13 cellular contexts compared by ENCODE assay signal in genomic region chr11:102438311-102439062, GRCh38. TPM values are rescaled to one million over a fixed set of nuclear protein-coding genes. Genes with fewer than 3 reads are reported as not detected.
DNase-seq lines count a peak whose midpoint lies in the region; ATAC-seq and TF ChIP-seq lines count a peak whose summit lies in the region.
"Had no signal": no experiment of that assay in that cellular context is flagged by ENCODE, and none has a peak within 500 bp of the region (broad histone marks: within the 10 kb centered on the region; RNA-seq: fewer than 3 reads in every experiment).

No MANE protein-coding gene starts in this region.

- H3K4me3 ChIP-seq in naive thymus-derived CD4-positive, alpha-beta T cell (ENCODE audit: low read length): no peak overlapping the region
- H3K4me3 ChIP-seq in right atrium auricular region: no peak overlapping the region
- H3K4me3 ChIP-seq: colonic mucosa, esophagus squamous epithelium, SJCRH30, skin epidermis had no signal

- H3K4me1 ChIP-seq in naive thymus-derived CD4-positive, alpha-beta T cell (ENCODE audit: control insufficient read depth in 2 of 2, insufficient read depth in 2 of 2, low read length in 2 of 2): peaks cover 0 to 26% of the 10 kb centered on the region in 2 donors
- H3K4me1 ChIP-seq in right atrium auricular region: no peaks in the 10 kb centered on the region
- H3K4me1 ChIP-seq: SJCRH30 had no signal

- H3K36me3 Mint-ChIP-seq in activated naive CD4-positive, alpha-beta T cell treated with anti-CD3 and anti-CD28 coated beads, Interleukin-2, amount 10 ng/mL, durations not matched to agents 7 days and 5 days: peaks cover 89% of the 10 kb centered on the region
- H3K36me3 Mint-ChIP-seq in naive thymus-derived CD4-positive, alpha-beta T cell: peaks cover 4 to 78% (median 53%) of the 10 kb centered on the region in 5 donors
- peaks cover 42% of the 10 kb centered on the region for H3K36me3 Mint-ChIP-seq in HFFc6 (ENCODE audit: low read depth)

- peaks cover 14% of the 10 kb centered on the region for H3K9me3 Mint-ChIP-seq in activated naive CD4-positive, alpha-beta T cell treated with anti-CD3 and anti-CD28 coated beads, Interleukin-2, amount 10 ng/mL, durations not matched to agents 7 days and 5 days
- peaks cover 0 to 11% (median under 1%) of the 10 kb centered on the region in 11 donors for H3K9me3 Mint-ChIP-seq in naive thymus-derived CD4-positive, alpha-beta T cell
- peaks cover 6% of the 10 kb centered on the region; the same call in 1 of the 2 replicates for H3K9me3 Mint-ChIP-seq in HFFc6

- intact Hi-C loops in naive thymus-derived CD4-positive, alpha-beta T cell (cut with micrococcal nuclease): loop anchor here (1.0 kb wide), 3 partner anchors 7 to 13 kb away; no protein-coding TSS in a partner anchor

- H3K27me3 ChIP-seq in naive thymus-derived CD4-positive, alpha-beta T cell (ENCODE audit: control insufficient read depth in 2 of 2, insufficient read depth in 2 of 2, low read length in 2 of 2): no peaks in the 10 kb centered on the region
- no peaks in the 10 kb centered on the region for H3K27me3 ChIP-seq in right atrium auricular region
- H3K27me3 ChIP-seq: colonic mucosa, esophagus squamous epithelium, SJCRH30 had no signal

- POLR2A ChIA-PET in naive thymus-derived CD4-positive, alpha-beta T cell (lab: Charles Lee): interaction anchor here (1.0 to 2.3 kb wide), 4 partner anchors 13 to 39 kb away, joined by 3 to 11 read pairs (median 4); partner anchors contain the start of gene TMEM123
- POLR2A ChIA-PET in GM10248 (lab: Yijun Ruan, JAX): no interaction called here

- H3K27ac ChIP-seq in naive thymus-derived CD4-positive, alpha-beta T cell (ENCODE audit: low read depth, low read length): peak overlapping the region; percentile 51
- no peak overlapping the region for H3K27ac ChIP-seq in right atrium auricular region
- H3K27ac ChIP-seq: colonic mucosa, esophagus squamous epithelium, SJCRH30 had no signal

- DNase-seq in stimulated activated CD4-positive, alpha-beta T cell treated with anti-CD3 and anti-CD28 coated beads, Interleukin-12 subunit alpha, Interleukin-12 subunit beta, amount 100 ng/mL, for 4 hours: peak; percentile 19
- DNase-seq in stimulated activated CD4-positive, alpha-beta T cell treated with anti-CD3 and anti-CD28 coated beads, Interleukin-2, amount 100 ng/mL, for 48 hours: no peak
- DNase-seq in activated naive CD4-positive, alpha-beta T cell treated with anti-CD3 and anti-CD28 coated beads, Interleukin-2, amount 10 ng/mL, durations not matched to agents 7 days and 5 days: peak; percentile 67
- DNase-seq in naive thymus-derived CD4-positive, alpha-beta T cell: peak in 1 of 9 donors; percentile 39
- DNase-seq in NCI-H2029 treated with DMSO at 0.1 percent for 48 hours (lab: John Stamatoyannopoulos, UW): no peak
- no peak for DNase-seq in HFFc6
- DNase-seq in right atrium auricular region (ENCODE audit: low spot score): no peak
- no peak for DNase-seq in GM10248 (ENCODE audit: extremely low spot score)
- DNase-seq: colonic mucosa, DMS79, esophagus squamous epithelium, SJCRH30 had no signal

- CTCF ChIA-PET in activated naive CD4-positive, alpha-beta T cell treated with anti-CD3 and anti-CD28 coated beads, Interleukin-2, amount 10 ng/mL, durations not matched to agents 7 days and 5 days (lab: Charles Lee): interaction anchor here (1.5 kb wide), 2 partner anchors 16 to 47 kb away, joined by 3 to 9 read pairs; no protein-coding TSS in a partner anchor
- CTCF ChIA-PET in naive thymus-derived CD4-positive, alpha-beta T cell (lab: Charles Lee): interaction anchor here (1.6 kb wide), 1 partner anchor 48 kb away, joined by 4 read pairs; no protein-coding TSS in a partner anchor
- CTCF ChIA-PET in GM10248 (lab: Yijun Ruan, JAX): interaction anchor here (0.9 to 3.5 kb wide), 4 partner anchors 12 to 57 kb away, joined by 3 to 14 read pairs (median 4); no protein-coding TSS in a partner anchor

- peaks cover 78% of the 10 kb centered on the region for H3K4me1 Mint-ChIP-seq in activated naive CD4-positive, alpha-beta T cell treated with anti-CD3 and anti-CD28 coated beads, Interleukin-2, amount 10 ng/mL, durations not matched to agents 7 days and 5 days
- peaks cover 54 to 95% (median 82%) of the 10 kb centered on the region in 7 donors for H3K4me1 Mint-ChIP-seq in naive thymus-derived CD4-positive, alpha-beta T cell
- H3K4me1 Mint-ChIP-seq in HFFc6 (ENCODE audit: low read depth): peaks cover 41% of the 10 kb centered on the region

- no peaks in the 10 kb centered on the region for H3K9me3 ChIP-seq in naive thymus-derived CD4-positive, alpha-beta T cell (ENCODE audit: control insufficient read depth in 2 of 3, low read length in 3 of 3)
- H3K9me3 ChIP-seq in right atrium auricular region: no peaks in the 10 kb centered on the region
- H3K9me3 ChIP-seq: colonic mucosa, esophagus squamous epithelium, SJCRH30 had no signal

- peaks cover 0 to 12% (median 0%) of the 10 kb centered on the region in 3 experiments for H3K36me3 ChIP-seq in naive thymus-derived CD4-positive, alpha-beta T cell (ENCODE audit: control insufficient read depth in 2 of 3, insufficient read depth in 3 of 3, low read length in 3 of 3)
- H3K36me3 ChIP-seq in right atrium auricular region: no peaks in the 10 kb centered on the region
- H3K36me3 ChIP-seq: colonic mucosa had no signal

- peak overlapping the region; percentile 75 for H3K27ac Mint-ChIP-seq in activated naive CD4-positive, alpha-beta T cell treated with anti-CD3 and anti-CD28 coated beads, Interleukin-2, amount 10 ng/mL, durations not matched to agents 7 days and 5 days
- peak overlapping the region; percentile 69 to 92 (median 85) for H3K27ac Mint-ChIP-seq in naive thymus-derived CD4-positive, alpha-beta T cell
- no peak overlapping the region for H3K27ac Mint-ChIP-seq in HFFc6

- H3K27me3 Mint-ChIP-seq in activated naive CD4-positive, alpha-beta T cell treated with anti-CD3 and anti-CD28 coated beads, Interleukin-2, amount 10 ng/mL, durations not matched to agents 7 days and 5 days: no peaks in the 10 kb centered on the region
- H3K27me3 Mint-ChIP-seq in naive thymus-derived CD4-positive, alpha-beta T cell: no peaks in the 10 kb centered on the region
- H3K27me3 Mint-ChIP-seq in HFFc6 (ENCODE audit: insufficient read depth): no peaks in the 10 kb centered on the region

- peak overlapping the region; percentile 47 for H3K4me3 Mint-ChIP-seq in activated naive CD4-positive, alpha-beta T cell treated with anti-CD3 and anti-CD28 coated beads, Interleukin-2, amount 10 ng/mL, durations not matched to agents 7 days and 5 days
- peak overlapping the region; percentile 49 to 84 (median 78) for H3K4me3 Mint-ChIP-seq in naive thymus-derived CD4-positive, alpha-beta T cell
- H3K4me3 Mint-ChIP-seq in HFFc6: no peak overlapping the region

- ATAC-seq in naive thymus-derived CD4-positive, alpha-beta T cell: no peak

- TF ChIP-seq CTCF in HFFc6 (IDR thresholded peaks at IDR 0.05) (no peak), right atrium auricular region (IDR thresholded peaks at IDR 0.05) (no peak), GM10248 (IDR thresholded peaks at IDR 0.05; ENCODE audit: control extremely low read depth, extremely low read depth, low read depth, missing control alignments) (no peak)

RNA-seq across cellular contexts. Expression of gene TMEM123, which starts 14.1 kb away (rescaled TPM):
- total RNA-seq in naive thymus-derived CD4-positive, alpha-beta T cell: 100 to 1,000 TPM; 270 to 495 (median 437) TPM
- polyA plus RNA-seq in naive thymus-derived CD4-positive, alpha-beta T cell: 100 to 1,000 TPM; 811 to 922 TPM
- 100 to 1,000 TPM; 128 to 197 (median 161) TPM for total RNA-seq in HFFc6 (2021; fragmentation: NEBNext Ultra II Directional; extraction: Animal tissue kit (Norgen Biotek cat#: 25700))
- total RNA-seq in right atrium auricular region: 10 to 100 TPM; 72.8 to 80.7 TPM

Comparison
In these comparisons a context has a peak if more than half of its experiments do, and no peak if none do; other contexts are left out.
1. DNase-seq: peak in stimulated activated CD4-positive, alpha-beta T cell treated with anti-CD3 and anti-CD28 coated beads, Interleukin-12 subunit alpha, Interleukin-12 subunit beta, amount 100 ng/mL, for 4 hours (single experiment) and activated naive CD4-positive, alpha-beta T cell treated with anti-CD3 and anti-CD28 coated beads, Interleukin-2, amount 10 ng/mL, durations not matched to agents 7 days and 5 days (single experiment); none in stimulated activated CD4-positive, alpha-beta T cell treated with anti-CD3 and anti-CD28 coated beads, Interleukin-2, amount 100 ng/mL, for 48 hours (0 of 2), NCI-H2029 treated with DMSO at 0.1 percent for 48 hours (single experiment), HFFc6 (single experiment), right atrium auricular region (single experiment) and GM10248 (single experiment).